ENCODE assay signal across 8 cellular contexts in the genomic region with DNA sequence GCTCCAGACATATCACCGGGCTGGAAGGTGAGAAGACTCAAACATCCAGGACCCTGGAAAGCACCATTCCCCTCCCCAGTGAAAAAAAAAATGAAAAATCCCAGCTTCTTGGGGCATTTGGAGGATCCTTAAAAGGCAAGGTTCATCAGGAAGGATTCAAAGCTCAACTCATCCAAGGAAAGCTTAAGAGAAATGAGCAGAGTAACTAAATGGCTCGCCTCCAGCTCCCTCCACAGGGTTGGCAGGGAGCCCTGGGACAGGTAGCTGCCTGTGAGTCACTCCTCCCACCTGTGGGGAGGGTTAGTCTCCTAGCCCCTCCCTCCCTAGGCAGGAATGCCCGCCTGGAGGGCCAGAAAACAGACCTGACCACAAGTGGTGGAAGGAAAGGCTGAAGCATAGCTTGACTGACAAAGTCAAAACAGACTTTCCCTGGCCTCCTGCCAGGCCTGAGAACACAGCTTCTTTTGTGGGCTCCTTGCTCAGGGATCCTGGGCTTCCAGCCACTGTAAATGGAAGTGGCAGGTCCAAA. TPM values are rescaled to one million over a fixed set of nuclear protein-coding genes. Genes with fewer than 3 reads are reported as not detected.
DNase-seq lines count a peak whose midpoint lies in the region; ATAC-seq and TF ChIP-seq lines count a peak whose summit lies in the region.

No MANE protein-coding gene starts in this region.

- TF ChIP-seq POLR2A in erythroblast (IDR thresholded peaks at IDR 0.05; ENCODE audit: low read length): no peak

- H3K4me1 Mint-ChIP-seq in chondrocyte (ENCODE audit: low read depth): peaks cover 58% of the 10 kb centered on the region

- H3K36me3 Mint-ChIP-seq in chondrocyte (ENCODE audit: low read depth): no peaks in the 10 kb centered on the region

- in situ Hi-C loops in GM13976 (cut with MboI; ENCODE audit: low sequenced_read_pairs, unreplicated experiment): no loop called here

- H3K27me3 Mint-ChIP-seq in chondrocyte (ENCODE audit: low read depth): peaks cover 2% of the 10 kb centered on the region

- no peak overlapping the region for H3K4me3 Mint-ChIP-seq in chondrocyte (ENCODE audit: unreplicated experiment)

- peak; percentile 50 for DNase-seq in EL
- peak; percentile 99 for DNase-seq in M059J (ENCODE audit: low read depth)
- peak; percentile 51 for DNase-seq in activated CD4-positive, alpha-beta T cell treated with anti-CD3 and anti-CD28 coated beads for 4 hours
- DNase-seq in erythroblast (lab: John Stamatoyannopoulos, UW): peak; percentile 33 to 67
- DNase-seq in occipital lobe (lab: John Stamatoyannopoulos, UW): peak; percentile 66
- no peak for DNase-seq in GM13976 (ENCODE audit: low spot score)
- no peak for DNase-seq in chondrocyte (ENCODE audit: low spot score)

- no peak overlapping the region for H3K27ac Mint-ChIP-seq in chondrocyte (ENCODE audit: unreplicated experiment)

- H3K9me3 Mint-ChIP-seq in chondrocyte (ENCODE audit: low read depth): no peaks in the 10 kb centered on the region

- no peak for ATAC-seq in GM19351 (IDR thresholded peaks at IDR 0.05; ENCODE audit: unreplicated experiment)

- TF ChIP-seq CTCF in GM13976 (IDR thresholded peaks at IDR 0.05; ENCODE audit: borderline replicate concordance, control extremely low read depth, extremely low read depth, insufficient read depth, missing control alignments) (no peak), chondrocyte (IDR thresholded peaks at IDR 0.05) (no peak)

RNA-seq across cellular contexts. Expression of gene LAMB3, which starts 0.7 kb away (rescaled TPM):
- total RNA-seq in M059J (2014; rRNA removed; shearing (Covaris generic)): 31.5 and 62.2 TPM in 2 replicates
- 1.7 TPM for total RNA-seq in occipital lobe
- total RNA-seq in chondrocyte: 5.5 to 6.5 TPM (median 6.3 TPM) in 3 replicates

RNA-seq across cellular contexts. Expression of gene G0S2, which starts 22.3 kb away (rescaled TPM):
- total RNA-seq in M059J (2014; rRNA removed; shearing (Covaris generic)): 267 and 322 TPM in 2 replicates
- total RNA-seq in occipital lobe (2.3 TPM), chondrocyte (0.65 to 1.0 TPM (median 0.69 TPM) in 3 replicates)

RNA-seq across cellular contexts. Expression of gene HSD11B1, which starts 51.7 kb away (rescaled TPM):
- total RNA-seq in M059J (2014; rRNA removed; shearing (Covaris generic)): 1.9 and 4.3 TPM in 2 replicates
- total RNA-seq in occipital lobe: not detected
- not detected in 3 replicates for total RNA-seq in chondrocyte

Comparison
In these comparisons a context has a peak if more than half of its experiments do, and no peak if none do; other contexts are left out.
1. DNase-seq: peak in EL (single experiment), M059J (single experiment), activated CD4-positive, alpha-beta T cell treated with anti-CD3 and anti-CD28 coated beads for 4 hours (2 of 2), erythroblast (2 of 2) and occipital lobe (single experiment); none in GM13976 (single experiment) and chondrocyte (single experiment).
2. RNA of gene G0S2, which starts 22.3 kb away (total RNA-seq): 267 to 322 TPM in M059J; 2.3 TPM in occipital lobe (single experiment) and 0.65 to 1.0 TPM in chondrocyte; every median in the first group is over 10 times any median in the second.